21 cellular contexts compared by ENCODE assay signal in the genomic region with DNA sequence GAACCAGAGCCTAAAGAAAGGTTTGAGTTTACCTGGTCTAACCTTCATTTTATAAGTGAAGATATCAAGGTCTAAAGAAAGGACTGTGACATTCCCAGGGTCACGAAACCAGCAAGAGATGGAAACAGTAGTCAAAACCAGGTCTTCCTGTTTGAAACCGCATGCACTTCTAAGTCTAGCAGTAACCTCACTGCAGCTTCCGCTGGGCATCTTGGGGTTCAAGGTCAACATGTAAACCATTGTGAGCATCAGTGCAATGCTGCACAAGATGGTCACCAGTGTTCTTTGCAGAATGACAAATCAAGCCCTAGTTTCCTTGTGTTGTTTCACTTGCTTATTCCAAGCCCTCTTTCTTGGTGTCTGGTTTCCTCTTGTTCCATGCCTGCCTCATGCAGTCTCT.
DNase-seq lines count a peak whose midpoint lies in the region; ATAC-seq and TF ChIP-seq lines count a peak whose summit lies in the region.
"Had no signal": no experiment of that assay in that cellular context is flagged by ENCODE, and none has a peak within 500 bp of the region (broad histone marks: within the 10 kb centered on the region; RNA-seq: fewer than 3 reads in every experiment).

No MANE protein-coding gene starts in this region.

- H3K36me3 ChIP-seq in MM.1S (replicated peaks; ENCODE audit: insufficient read depth, low read length), result no peaks in the 10 kb centered on the region
- no peaks in the 10 kb centered on the region for H3K36me3 ChIP-seq in mammary epithelial cell (ENCODE audit: insufficient read depth, low read length)
- no peaks in the 10 kb centered on the region for H3K36me3 ChIP-seq in sigmoid colon
- H3K36me3 ChIP-seq: BE2C; BLaER1 treated with 17β-estradiol and CSF1 and Interleukin-3, amounts not matched to agents 10 nM and 100 nM had no signal

- H3K4me1 ChIP-seq in MM.1S (ENCODE audit: low read length) (peaks cover 55% of the 10 kb centered on the region), mammary epithelial cell (ENCODE audit: insufficient read depth, low read length) (peaks cover 12% of the 10 kb centered on the region), sigmoid colon (no peaks in the 10 kb centered on the region)
- H3K4me1 ChIP-seq: A549; BE2C; BLaER1 treated with 17β-estradiol and CSF1 and Interleukin-3, amounts not matched to agents 10 nM and 100 nM had no signal

- TF ChIP-seq CTCF in GM12865 (IDR thresholded peaks at IDR 0.05; ENCODE audit: insufficient read depth, low read depth, low read length, missing control alignments) (no peak), MM.1S (IDR thresholded peaks at IDR 0.05; ENCODE audit: low read length) (no peak), mammary epithelial cell (conservative IDR thresholded peaks at IDR 0.05 in 1 of 2, IDR thresholded peaks at IDR 0.05 in 1 of 2; ENCODE audit: extremely low read depth in 1 of 2, insufficient read depth in 1 of 2, low read depth in 1 of 2, low read length in 2 of 2) (no peak), sigmoid colon (IDR thresholded peaks at IDR 0.05) (no peak)

- CTCF ChIA-PET in mammary epithelial cell (lab: Charles Lee; ENCODE audit: low non-redundant PET), result no interaction called here

- dilution Hi-C loops in mammary epithelial cell (cut with HindIII; ENCODE audit: low sequenced_read_pairs), result no loop called here

- peak overlapping the region; percentile 81 for H3K4me2 ChIP-seq in MM.1S (ENCODE audit: low read depth, low read length)
- H3K4me2 ChIP-seq in mammary epithelial cell (ENCODE audit: insufficient read depth, low read depth, low read length), result peak overlapping the region; percentile 17
- H3K4me2 ChIP-seq: A549; BLaER1 treated with 17β-estradiol and CSF1 and Interleukin-3, amounts not matched to agents 10 nM and 100 nM; GM23338 had no signal

- DNase-seq in GM12865 (ENCODE audit: low read depth), result peak; percentile 15
- peak; percentile 92 for DNase-seq in MM.1S
- no peak for DNase-seq in mammary epithelial cell
- no peak for DNase-seq in sigmoid colon
- no peak for DNase-seq in nucleus accumbens (lab: John Stamatoyannopoulos, UW)
- DNase-seq: 8988T; ACHN; AML-193; BE2C; CD4-positive, alpha-beta T cell; CD8-positive, alpha-beta memory T cell; DMS 273 treated with DMSO at 0.1 percent for 48 hours; DMS79; EL; GDM1; H9 had no signal

- 97% methylated on average over 3 of the region's 3 CpGs for WGBS in mammary epithelial cell (ENCODE audit: low coverage, missing lambda C conversion rate)
- WGBS in sigmoid colon, 2 donors, result 92 to 93% methylated on average over 3 of the region's 3 CpGs

- H3K79me2 ChIP-seq in MM.1S (ENCODE audit: low read length), result no peaks in the 10 kb centered on the region
- H3K79me2 ChIP-seq in mammary epithelial cell (ENCODE audit: insufficient read depth, low read length), result no peaks in the 10 kb centered on the region

- H3F3A ChIP-seq in MM.1S (ENCODE audit: insufficient read depth, low read length), result peaks cover 29% of the 10 kb centered on the region

- H4K20me1 ChIP-seq in MM.1S (ENCODE audit: insufficient read depth, low read length) (no peaks in the 10 kb centered on the region), mammary epithelial cell (ENCODE audit: insufficient read depth, low read length) (no peaks in the 10 kb centered on the region)
- H4K20me1 ChIP-seq: BLaER1 treated with 17β-estradiol and CSF1 and Interleukin-3, amounts not matched to agents 10 nM and 100 nM had no signal

- in situ Hi-C loops in mammary epithelial cell (cut with MboI; ENCODE audit: low sequenced_read_pairs in 2 of 2), result no loop called here

- TF ChIP-seq POLR2A in sigmoid colon (IDR thresholded peaks at IDR 0.05), result no peak

- H3K9ac ChIP-seq in MM.1S (ENCODE audit: low read length), result peak overlapping the region; percentile 16; the same call in 1 of the 2 replicates
- H3K9ac ChIP-seq in mammary epithelial cell (ENCODE audit: insufficient read depth, low read length), result no peak overlapping the region
- H3K9ac ChIP-seq: BLaER1 treated with 17β-estradiol and CSF1 and Interleukin-3, amounts not matched to agents 10 nM and 100 nM had no signal

- H3K27ac ChIP-seq in MM.1S (ENCODE audit: low read length) (peak overlapping the region; percentile 88), mammary epithelial cell (ENCODE audit: insufficient read depth, low read depth, low read length) (no peak overlapping the region), sigmoid colon (no peak overlapping the region)
- H3K27ac ChIP-seq: A549; BLaER1 treated with 17β-estradiol and CSF1 and Interleukin-3, amounts not matched to agents 10 nM and 100 nM had no signal

- BruUV-seq in mammary epithelial cell (replicated peaks; lab: Mats Ljungman, UMichigan), result no TSS peak

- H3K27me3 ChIP-seq in MM.1S (replicated peaks; ENCODE audit: insufficient read depth, low read length), result no peaks in the 10 kb centered on the region
- no peaks in the 10 kb centered on the region for H3K27me3 ChIP-seq in mammary epithelial cell (ENCODE audit: insufficient read depth, low read length)
- no peaks in the 10 kb centered on the region for H3K27me3 ChIP-seq in sigmoid colon
- H3K27me3 ChIP-seq: BE2C; BLaER1 treated with 17β-estradiol and CSF1 and Interleukin-3, amounts not matched to agents 10 nM and 100 nM had no signal

- no peaks in the 10 kb centered on the region for H3K9me3 ChIP-seq in MM.1S (replicated peaks; ENCODE audit: insufficient read depth, low read length)
- H3K9me3 ChIP-seq in mammary epithelial cell (replicated peaks; ENCODE audit: insufficient read depth, low read length), result no peaks in the 10 kb centered on the region
- H3K9me3 ChIP-seq in sigmoid colon, result no peaks in the 10 kb centered on the region
- H3K9me3 ChIP-seq: A549; BE2C; BLaER1 treated with 17β-estradiol and CSF1 and Interleukin-3, amounts not matched to agents 10 nM and 100 nM had no signal

- H3K4me3 ChIP-seq in GM12865 (ENCODE audit: low read depth, low read length), result no peak overlapping the region
- H3K4me3 ChIP-seq in MM.1S (ENCODE audit: low read length), result 0 out of 2 replicates have a peak overlapping the region, but pooled peaks have one; percentile 4
- no peak overlapping the region for H3K4me3 ChIP-seq in mammary epithelial cell (replicated peaks in 1 of 3; ENCODE audit: insufficient read depth in 1 of 3, low read depth in 2 of 3, low read length in 3 of 3)
- no peak overlapping the region for H3K4me3 ChIP-seq in sigmoid colon
- H3K4me3 ChIP-seq: A549; BLaER1 treated with 17β-estradiol and CSF1 and Interleukin-3, amounts not matched to agents 10 nM and 100 nM; GM23338 had no signal

- no peaks in the 10 kb centered on the region for H3K9me2 ChIP-seq in MM.1S (replicated peaks; ENCODE audit: insufficient read depth, low read length)

- TF ChIP-seq EP300 in sigmoid colon (IDR thresholded peaks at IDR 0.05), result no peak

- ATAC-seq in HG03025 (IDR thresholded peaks at IDR 0.05; ENCODE audit: low FRiP score, unreplicated experiment), result no peak
- ATAC-seq: A549, GM23338, HCT116 had no signal

- intact Hi-C loops in mammary epithelial cell (cut with micrococcal nuclease), result no loop called here
- intact Hi-C loops in sigmoid colon (cut with DNase I), result no loop called here

- peak overlapping the region; percentile 43 for H2AFZ ChIP-seq in MM.1S (ENCODE audit: low read length)
- H2AFZ ChIP-seq in mammary epithelial cell (ENCODE audit: low read depth, low read length), result peak overlapping the region; percentile 30
- H2AFZ ChIP-seq: GM23338 had no signal

Comparison
In these comparisons a context has a peak if more than half of its experiments do, and no peak if none do; other contexts are left out.
1. DNase-seq: peak in GM12865 (single experiment) and MM.1S (single experiment); none in mammary epithelial cell (single experiment), sigmoid colon (single experiment) and nucleus accumbens (0 of 56).